Comparison of ENCODE assay signal across 1 cellular context in genomic region chr22:19854778-19855503, GRCh38.
TF ChIP-seq lines count a peak whose summit lies in the region.

Gene GNB1L, minus strand, starts transcription at chr22:19854874. Its CDS starts 33,519 bp downstream, at chr22:19821355.
Gene RTL10, minus strand, starts transcription at chr22:19854874. Its CDS starts 2,613 bp downstream, at chr22:19852261.

TF ChIP-seq in SK-N-SH, 30 proteins besides CTCF, POLR2A, EP300 and RAD21 (continued from another document):
- TF ChIP-seq IRF3 (IDR thresholded peaks at IDR 0.05; ENCODE audit: low read depth, low read length), result no peak
- no peak for TF ChIP-seq ZBTB33 (IDR thresholded peaks at IDR 0.05; ENCODE audit: borderline replicate concordance, low read depth)
- TF ChIP-seq ELF1 (IDR thresholded peaks at IDR 0.05), result no peak
- no peak for TF ChIP-seq RCOR1 (IDR thresholded peaks at IDR 0.05; ENCODE audit: low read length)
- no peak for TF ChIP-seq RXRA (IDR thresholded peaks at IDR 0.05; ENCODE audit: borderline replicate concordance, low read depth)
- no peak for TF ChIP-seq TCF12 (IDR thresholded peaks at IDR 0.05)
- TF ChIP-seq NRF1 (IDR thresholded peaks at IDR 0.05; ENCODE audit: low read depth, low read length), result peak; percentile 99
- no peak for TF ChIP-seq GABPA (IDR thresholded peaks at IDR 0.05; ENCODE audit: low read depth)
- no peak for TF ChIP-seq SMC3 (IDR thresholded peaks at IDR 0.05; ENCODE audit: low read depth, low read length)
- TF ChIP-seq GATA2 (CRISPR knock-in tag; IDR thresholded peaks at IDR 0.05), result peak; percentile 48
- peak; percentile 65; the same call in 1 of the 2 replicates for TF ChIP-seq MAX (IDR thresholded peaks at IDR 0.05; ENCODE audit: low read depth)
- TF ChIP-seq USF2 (IDR thresholded peaks at IDR 0.05; ENCODE audit: borderline replicate concordance, low read depth, low read length), result no peak
- TF ChIP-seq CHD2 (IDR thresholded peaks at IDR 0.05; ENCODE audit: low read length, partially characterized antibody), result no peak
- no peak for TF ChIP-seq FOSL2 (IDR thresholded peaks at IDR 0.05; ENCODE audit: borderline replicate concordance, low read depth)
- peak; percentile 95 for TF ChIP-seq POLR2AphosphoS5 (IDR thresholded peaks at IDR 0.05; ENCODE audit: low read depth, low read length)
